Comparison of ENCODE assay signal across 23 cellular contexts in the genomic region with DNA sequence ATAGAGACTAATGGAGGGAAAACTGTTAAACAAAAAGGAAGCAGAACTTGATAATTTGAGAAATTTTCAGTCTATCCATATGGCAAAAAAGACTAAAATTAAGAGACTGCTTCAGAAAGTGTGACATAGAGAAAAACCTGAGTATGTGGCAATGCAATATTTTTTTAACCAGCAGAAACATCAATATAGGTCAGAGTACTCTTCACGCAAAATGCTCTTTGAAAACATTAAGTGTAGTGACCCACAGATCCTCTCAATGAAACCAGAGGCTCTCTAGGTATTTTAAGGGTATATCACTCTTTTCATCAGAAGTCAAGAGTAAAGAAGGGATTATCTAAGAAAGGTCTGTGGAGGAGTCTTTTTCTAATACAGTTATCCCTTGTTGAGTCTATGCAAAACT.
DNase-seq lines count a peak whose midpoint lies in the region; ATAC-seq, FAIRE-seq and TF ChIP-seq lines count a peak whose summit lies in the region.
"Had no signal": no experiment of that assay in that cellular context is flagged by ENCODE, and none has a peak within 500 bp of the region (broad histone marks: within the 10 kb centered on the region; RNA-seq: fewer than 3 reads in every experiment).

No MANE protein-coding gene starts in this region.

- FAIRE-seq in HepG2 (lab: Jason Lieb, UNC) = no peak
- peak; percentile 20 for FAIRE-seq in astrocyte (lab: Jason Lieb, UNC)
- FAIRE-seq: A549, GM12891, GM19239 had no signal

- H3K79me2 ChIP-seq in HepG2 (ENCODE audit: insufficient read depth, low read length) (no peaks in the 10 kb centered on the region), astrocyte (ENCODE audit: insufficient read depth, low read length) (no peaks in the 10 kb centered on the region)

- no peak for TF ChIP-seq POLR2A in HepG2 (IDR thresholded peaks at IDR 0.05; ENCODE audit: insufficient read depth in 1 of 2, low read depth in 2 of 2, low read length in 2 of 2)
- no peak for TF ChIP-seq POLR2A in right lobe of liver (IDR thresholded peaks at IDR 0.05)

- DNase-seq in HepG2 (ENCODE audit: low spot score) = no peak
- no peak for DNase-seq in astrocyte (ENCODE audit: low read depth)
- no peak for DNase-seq in right lobe of liver
- DNase-seq in NCI-H2196 (lab: John Stamatoyannopoulos, UW; ENCODE audit: unreplicated experiment) = no peak
- DNase-seq: AML-193; Caco-2; Calu3; CD4-positive, alpha-beta T cell; CD8-positive, alpha-beta T cell; DMS 273 treated with DMSO at 0.1 percent for 48 hours; DMS153; DMS53; DMS79 treated with DMSO at 0.1 percent for 48 hours; GF-D8 had no signal

- no TSS peak for BruUV-seq in HepG2 (replicated peaks; lab: Mats Ljungman, UMichigan)

- 43% methylated on average over 1 of the region's 1 CpG for WGBS in liver
- 0% methylated on average over 1 of the region's 1 CpG for WGBS in HepG2 (ENCODE audit: low lambda C conversion rate)
- 36% methylated on average over 1 of the region's 1 CpG for WGBS in right lobe of liver (ENCODE audit: insufficient coverage, low coverage, low lambda C conversion rate, missing lambda C conversion rate)

- H3K9ac ChIP-seq in liver (ENCODE audit: low read depth in 1 of 2, low read length in 2 of 2) = no peak overlapping the region
- no peak overlapping the region for H3K9ac ChIP-seq in HepG2 (ENCODE audit: insufficient read depth, low read depth, low read length)
- no peak overlapping the region for H3K9ac ChIP-seq in astrocyte (ENCODE audit: low read length)
- H3K9ac ChIP-seq: BLaER1 treated with 17β-estradiol and CSF1 and Interleukin-3, amounts not matched to agents 10 nM and 100 nM had no signal

- peaks cover 21% of the 10 kb centered on the region for H3K4me1 Mint-ChIP-seq in astrocyte (ENCODE audit: low read depth, unreplicated experiment)
- H3K4me1 Mint-ChIP-seq: B cell had no signal

- H2AFZ ChIP-seq in HepG2 (ENCODE audit: low read length) (no peak overlapping the region), astrocyte (ENCODE audit: low read depth, low read length) (no peak overlapping the region)

- CTCF ChIA-PET in HepG2 (lab: Yijun Ruan, JAX; ENCODE audit: low intra/inter-chr PET ratio, low total read pairs) = no interaction called here

- H3K36me3 ChIP-seq in liver (ENCODE audit: control insufficient read depth in 4 of 4, insufficient read depth in 3 of 4, low read depth in 1 of 4, low read length in 3 of 4) (no peaks in the 10 kb centered on the region), HepG2 (replicated peaks in 1 of 2; ENCODE audit: control insufficient read depth in 1 of 2, insufficient read depth in 2 of 2, low read length in 2 of 2) (no peaks in the 10 kb centered on the region), astrocyte (ENCODE audit: insufficient read depth, low read length) (no peaks in the 10 kb centered on the region), right lobe of liver (no peaks in the 10 kb centered on the region)
- H3K36me3 ChIP-seq: BLaER1 treated with 17β-estradiol and CSF1 and Interleukin-3, amounts not matched to agents 10 nM and 100 nM had no signal

- no peak for ATAC-seq in HepG2
- peak; percentile 66 to 88 (median 82) for ATAC-seq in right lobe of liver
- no peak for ATAC-seq in GM21528 (IDR thresholded peaks at IDR 0.05; ENCODE audit: low FRiP score, unreplicated experiment)
- ATAC-seq: A549; CD8-positive, alpha-beta T cell had no signal

- H3K9me3 ChIP-seq in liver (ENCODE audit: control insufficient read depth in 4 of 4, low read length in 3 of 4) = no peaks in the 10 kb centered on the region
- H3K9me3 ChIP-seq in HepG2 (ENCODE audit: low read length) = no peaks in the 10 kb centered on the region
- H3K9me3 ChIP-seq in astrocyte (ENCODE audit: insufficient read depth, low read depth, low read length) = no peaks in the 10 kb centered on the region
- no peaks in the 10 kb centered on the region for H3K9me3 ChIP-seq in right lobe of liver
- H3K9me3 ChIP-seq: A549, Caco-2 had no signal

- POLR2A ChIA-PET in HepG2 (lab: Yijun Ruan, JAX) = no interaction called here

- H4K20me1 ChIP-seq in HepG2 (ENCODE audit: insufficient read depth, low read length) = no peaks in the 10 kb centered on the region
- H4K20me1 ChIP-seq in astrocyte (ENCODE audit: insufficient read depth, low read length) = no peaks in the 10 kb centered on the region
- H4K20me1 ChIP-seq: BLaER1 treated with 17β-estradiol and CSF1 and Interleukin-3, amounts not matched to agents 10 nM and 100 nM had no signal

- no peak overlapping the region for H3K27ac Mint-ChIP-seq in astrocyte (ENCODE audit: unreplicated experiment)
- H3K27ac Mint-ChIP-seq: B cell; CD4-positive, alpha-beta T cell; CD8-positive, alpha-beta T cell had no signal

- no peaks in the 10 kb centered on the region for H3K27me3 Mint-ChIP-seq in astrocyte (ENCODE audit: low read depth, unreplicated experiment)
- H3K27me3 Mint-ChIP-seq: B cell; CD4-positive, alpha-beta T cell had no signal

- H3K4me2 ChIP-seq in HepG2 (ENCODE audit: low read depth, low read length) (no peak overlapping the region), astrocyte (ENCODE audit: low read length) (no peak overlapping the region)
- H3K4me2 ChIP-seq: A549; BLaER1 treated with 17β-estradiol and CSF1 and Interleukin-3, amounts not matched to agents 10 nM and 100 nM had no signal

- H3K27me3 ChIP-seq in liver (ENCODE audit: control insufficient read depth in 4 of 4, insufficient read depth in 4 of 4, low read length in 3 of 4) = no peaks in the 10 kb centered on the region
- no peaks in the 10 kb centered on the region for H3K27me3 ChIP-seq in HepG2 (ENCODE audit: control insufficient read depth in 1 of 2, insufficient read depth in 2 of 2, low read length in 2 of 2)
- no peaks in the 10 kb centered on the region for H3K27me3 ChIP-seq in astrocyte (ENCODE audit: insufficient read depth, low read length)
- H3K27me3 ChIP-seq in right lobe of liver = no peaks in the 10 kb centered on the region
- H3K27me3 ChIP-seq: BLaER1 treated with 17β-estradiol and CSF1 and Interleukin-3, amounts not matched to agents 10 nM and 100 nM had no signal

- in situ Hi-C loops in HepG2 (cut with HindIII; ENCODE audit: extremely low pct_ligation_motif_present, low pct_unique_long_range_greater_than_20kb) = no loop called here

- no peaks in the 10 kb centered on the region for H3K9me3 Mint-ChIP-seq in astrocyte (ENCODE audit: unreplicated experiment)

- H3K27ac ChIP-seq in liver (ENCODE audit: low read depth in 1 of 2, low read length in 2 of 2) (no peak overlapping the region), HepG2 (ENCODE audit: extremely low read length, insufficient read depth, low read length) (no peak overlapping the region), astrocyte (ENCODE audit: low read depth, low read length) (no peak overlapping the region), right lobe of liver (peak overlapping the region in 1 of 3 donors; percentile 35)
- H3K27ac ChIP-seq: 22Rv1; A549; BLaER1 treated with 17β-estradiol and CSF1 and Interleukin-3, amounts not matched to agents 10 nM and 100 nM; C4-2B had no signal

- TF ChIP-seq CTCF in liver (IDR thresholded peaks at IDR 0.05; ENCODE audit: low read depth, low read length, missing input control) = no peak
- no peak for TF ChIP-seq CTCF in HepG2 (CRISPR knock-in tag; IDR thresholded peaks at IDR 0.05)
- no peak for TF ChIP-seq CTCF in astrocyte (IDR thresholded peaks at IDR 0.05; ENCODE audit: insufficient read depth, low read depth, low read length)
- no peak for TF ChIP-seq CTCF in right lobe of liver (IDR thresholded peaks at IDR 0.05)

- H3K4me3 ChIP-seq in liver (ENCODE audit: low read depth in 1 of 3, low read length in 3 of 3) = no peak overlapping the region
- H3K4me3 ChIP-seq in HepG2 (replicated peaks in 1 of 3; ENCODE audit: insufficient read depth in 1 of 3, low read depth in 2 of 3, low read length in 3 of 3) = no peak overlapping the region
- no peak overlapping the region for H3K4me3 ChIP-seq in astrocyte (ENCODE audit: insufficient read depth, low read depth, low read length)
- H3K4me3 ChIP-seq in right lobe of liver = no peak overlapping the region
- H3K4me3 ChIP-seq: A549; BLaER1 treated with 17β-estradiol and CSF1 and Interleukin-3, amounts not matched to agents 10 nM and 100 nM had no signal

- intact Hi-C loops in HepG2 (cut with micrococcal nuclease; ENCODE audit: unreplicated experiment) (no loop called here), right lobe of liver (cut with DNase I) (no loop called here)

- TF ChIP-seq RAD21 in liver (IDR thresholded peaks at IDR 0.05) = peak in 1 of 2 donors; percentile 26
- no peak for TF ChIP-seq RAD21 in HepG2 (CRISPR knock-in tag; IDR thresholded peaks at IDR 0.05)

- no peak overlapping the region for H3K4me3 Mint-ChIP-seq in astrocyte (ENCODE audit: unreplicated experiment)
- H3K4me3 Mint-ChIP-seq: B cell; CD4-positive, alpha-beta T cell; CD8-positive, alpha-beta T cell had no signal

- H3K4me1 ChIP-seq in liver (ENCODE audit: control insufficient read depth in 4 of 4, insufficient read depth in 4 of 4, low read length in 3 of 4) (peaks cover 0 to 20% (median 3%) of the 10 kb centered on the region in 4 donors), HepG2 (ENCODE audit: insufficient read depth, low read length) (no peaks in the 10 kb centered on the region), astrocyte (ENCODE audit: insufficient read depth, low read length) (no peaks in the 10 kb centered on the region), right lobe of liver (peaks cover 0 to 7% (median 0%) of the 10 kb centered on the region in 4 donors)
- H3K4me1 ChIP-seq: A549, Caco-2 had no signal

- no peaks in the 10 kb centered on the region for H3K36me3 Mint-ChIP-seq in astrocyte (ENCODE audit: low read depth, unreplicated experiment)
- H3K36me3 Mint-ChIP-seq: CD8-positive, alpha-beta T cell had no signal

- TF ChIP-seq EP300 in HepG2 (IDR thresholded peaks at IDR 0.05; ENCODE audit: low read depth in 2 of 2, low read length in 2 of 2) (no peak), HepG2 (CRISPR knock-in tag; IDR thresholded peaks at IDR 0.05; ENCODE audit: borderline replicate concordance) (no peak)

TF ChIP-seq in liver, 16 proteins besides CTCF, POLR2A, EP300 and RAD21 (continues in another document):
- TF ChIP-seq NR2F2 (IDR thresholded peaks at IDR 0.05) = no peak
- TF ChIP-seq HNF4A (conservative IDR thresholded peaks at IDR 0.05) = peak; percentile 38 to 79
- no peak for TF ChIP-seq FOXA1 (IDR thresholded peaks at IDR 0.05)
- TF ChIP-seq JUND (IDR thresholded peaks at IDR 0.05) = no peak
- TF ChIP-seq EGR1 (IDR thresholded peaks at IDR 0.05; ENCODE audit: low read depth in 2 of 2) = no peak
- no peak for TF ChIP-seq SP1 (IDR thresholded peaks at IDR 0.05)

TF ChIP-seq in HepG2, 621 proteins besides CTCF, POLR2A, EP300 and RAD21 (continues in another document):
- TF ChIP-seq E2F5 (CRISPR knock-in tag; conservative IDR thresholded peaks at IDR 0.05) = no peak
- TF ChIP-seq SNAI1 (CRISPR knock-in tag; IDR thresholded peaks at IDR 0.05; ENCODE audit: borderline replicate concordance) = no peak
- TF ChIP-seq ZNF317 (CRISPR knock-in tag; IDR thresholded peaks at IDR 0.05) = no peak
- TF ChIP-seq NR2F1 (CRISPR knock-in tag; IDR thresholded peaks at IDR 0.05) = no peak

Comparison
In these comparisons a context has a peak if more than half of its experiments do, and no peak if none do; other contexts are left out.
1. ATAC-seq: peak in right lobe of liver (4 of 4); none in HepG2 (single experiment) and GM21528 (single experiment).